In genomic region chr3:126156468-126156867, GRCh38 we compare ENCODE assay signal across 1 cellular context.
TF ChIP-seq lines count a peak whose summit lies in the region.

No MANE protein-coding gene starts in this region.

TF ChIP-seq in GM12878, 131 proteins besides CTCF, POLR2A, EP300 and RAD21 (continued from another document):
- TF ChIP-seq ZBTB4 (CRISPR knock-in tag; IDR thresholded peaks at IDR 0.05) (no peak), ZNF217 (IDR thresholded peaks at IDR 0.05) (no peak), ATF3 (IDR thresholded peaks at IDR 0.05; ENCODE audit: borderline replicate concordance, extremely low read depth, low read depth, low read length) (peak; percentile 4; the same call in 1 of the 2 replicates), BCLAF1 (IDR thresholded peaks at IDR 0.05) (no peak), NFXL1 (IDR thresholded peaks at IDR 0.05; ENCODE audit: borderline replicate concordance) (no peak), RAD51 (IDR thresholded peaks at IDR 0.05) (peak; percentile 41; the same call in 1 of the 2 replicates), ZNF687 (IDR thresholded peaks at IDR 0.05) (no peak), USF1 (IDR thresholded peaks at IDR 0.05; ENCODE audit: borderline replicate concordance, extremely low read length, insufficient read depth, low read depth, low read length) (peak; percentile 70), CBX5 (IDR thresholded peaks at IDR 0.05; ENCODE audit: low read depth) (no peak)
TF ChIP-seq in GM12878: peak in this region for 3.
